ENCODE assay signal across 13 cellular contexts in genomic region chr1:152777510-152778137, GRCh38. TPM values are rescaled to one million over a fixed set of nuclear protein-coding genes. Genes with fewer than 3 reads are reported as not detected.
DNase-seq lines count a peak whose midpoint lies in the region; ATAC-seq, FAIRE-seq and TF ChIP-seq lines count a peak whose summit lies in the region.
"Had no signal": no experiment of that assay in that cellular context is flagged by ENCODE, and none has a peak within 500 bp of the region (broad histone marks: within the 10 kb centered on the region; RNA-seq: fewer than 3 reads in every experiment).

No MANE protein-coding gene starts in this region.

- peaks cover 4% of the 10 kb centered on the region for H3K4me1 ChIP-seq in keratinocyte (ENCODE audit: control insufficient read depth, extremely low read depth, insufficient read depth, low read length)
- H3K4me1 ChIP-seq: parathyroid adenoma had no signal

- H3K9ac ChIP-seq in keratinocyte (ENCODE audit: control insufficient read depth, extremely low read depth, insufficient read depth, low read length) = no peak overlapping the region
- H3K9ac ChIP-seq: parathyroid adenoma had no signal

- no peak overlapping the region for H2AFZ ChIP-seq in keratinocyte (ENCODE audit: control insufficient read depth, low read length)
- H2AFZ ChIP-seq: parathyroid adenoma had no signal

- peak; percentile 57 for FAIRE-seq in keratinocyte (lab: Jason Lieb, UNC)

- H3K9me1 ChIP-seq in keratinocyte (ENCODE audit: control insufficient read depth, extremely low read depth, insufficient read depth, low read length) = no peaks in the 10 kb centered on the region

- TF ChIP-seq CTCF in keratinocyte (optimal IDR thresholded peaks at IDR 0.05 in 1 of 3, IDR thresholded peaks at IDR 0.05 in 1 of 3, conservative IDR thresholded peaks at IDR 0.05 in 1 of 3; ENCODE audit: extremely low read depth in 1 of 3, insufficient read depth in 2 of 3, low read length in 3 of 3) = peak; percentile 52 to 77 (median 52)

- H3K36me3 ChIP-seq in H7 (replicated peaks; ENCODE audit: control insufficient read depth, insufficient read depth, low read length) (no peaks in the 10 kb centered on the region), keratinocyte (ENCODE audit: control insufficient read depth in 2 of 2, extremely low read depth in 1 of 2, insufficient read depth in 2 of 2, low read length in 2 of 2) (no peaks in the 10 kb centered on the region)

- H3K27ac ChIP-seq in keratinocyte (ENCODE audit: control insufficient read depth, insufficient read depth, low read length) = no peak overlapping the region
- H3K27ac ChIP-seq: parathyroid adenoma had no signal

- H3K79me2 ChIP-seq in keratinocyte (ENCODE audit: control insufficient read depth, insufficient read depth, low read length) = no peaks in the 10 kb centered on the region
- H3K79me2 ChIP-seq: parathyroid adenoma had no signal

- no peaks in the 10 kb centered on the region for H4K20me1 ChIP-seq in keratinocyte (ENCODE audit: control insufficient read depth, extremely low read depth, insufficient read depth, low read length)

- no peak overlapping the region for H3K4me2 ChIP-seq in keratinocyte (ENCODE audit: control insufficient read depth, extremely low read depth, insufficient read depth, low read depth, low read length)

- DNase-seq in NCI-H82 (lab: John Stamatoyannopoulos, UW) = peak; percentile 70
- DNase-seq in NCI-H82 treated with DMSO at 0.1 percent for 48 hours (lab: John Stamatoyannopoulos, UW; ENCODE audit: unreplicated experiment) = no peak
- DNase-seq in H7 = peak; percentile 7
- DNase-seq in RKO (ENCODE audit: low spot score) = peak; percentile 34
- DNase-seq in keratinocyte (ENCODE audit: low read depth, low spot score) = no peak
- no peak for DNase-seq in SHP77 treated with DMSO at 0.1 percent for 48 hours (lab: John Stamatoyannopoulos, UW)
- DNase-seq in KG1 (lab: John Stamatoyannopoulos, UW) = no peak
- DNase-seq: activated naive CD4-positive, alpha-beta T cell; effector CD4-positive, alpha-beta T cell; kidney glomerular epithelial cell; NCI-H1436 treated with DMSO at 0.1 percent for 48 hours had no signal

- H3K9me3 ChIP-seq in keratinocyte (ENCODE audit: control insufficient read depth, low read depth, low read length) = no peaks in the 10 kb centered on the region

- H3K4me3 ChIP-seq in H7 (ENCODE audit: insufficient read depth, low read depth, low read length) (no peak overlapping the region), keratinocyte (ENCODE audit: control insufficient read depth in 2 of 3, extremely low read depth in 1 of 3, insufficient read depth in 2 of 3, low read depth in 1 of 3, low read length in 3 of 3) (no peak overlapping the region)

- H3K27me3 ChIP-seq in H7 (ENCODE audit: control insufficient read depth, insufficient read depth, low read length) (no peaks in the 10 kb centered on the region), keratinocyte (ENCODE audit: control insufficient read depth, extremely low read depth, insufficient read depth, low read length) (no peaks in the 10 kb centered on the region)

- dilution Hi-C loops in keratinocyte (cut with MboI; ENCODE audit: extremely low pct_ligation_motif_present, low sequenced_read_pairs) = no loop called here

- no peak for ATAC-seq in HG03025 (IDR thresholded peaks at IDR 0.05; ENCODE audit: low FRiP score, unreplicated experiment)

RNA-seq across cellular contexts. Expression of gene LCE1F, which starts 2.7 kb away (rescaled TPM):
- total RNA-seq in H7 (2014; rRNA removed; shearing (Covaris generic)) = not detected in 2 replicates
- not detected in 3 replicates for polyA plus RNA-seq in keratinocyte
- 111 TPM for polyA plus RNA-seq in keratinocyte (2011; ENCODE audit: low read depth)
- polyA plus RNA-seq in keratinocyte (2011; cell fraction: cytosol; rRNA removed) = not detected in 2 replicates
- polyA plus RNA-seq in keratinocyte (2011; cell fraction: nucleus; rRNA removed) = not detected in 2 replicates
- 1.0 and 40.6 TPM in 2 replicates for polyA plus RNA-seq in keratinocyte (2012; ENCODE audit: low replicate concordance)
- polyA minus RNA-seq in keratinocyte = not detected in 3 replicates
- not detected for polyA minus RNA-seq in keratinocyte (2011; cell fraction: cytosol; rRNA and poly(A)+ RNA removed)
- not detected in 2 replicates for polyA minus RNA-seq in keratinocyte (2011; cell fraction: nucleus; rRNA and poly(A)+ RNA removed)

RNA-seq across cellular contexts. Expression of gene LCE1E, which starts 8.4 kb away (rescaled TPM):
- not detected in 2 replicates for total RNA-seq in H7 (2014; rRNA removed; shearing (Covaris generic))
- 0.59 to 1.0 TPM (median 0.86 TPM) in 3 replicates for polyA plus RNA-seq in keratinocyte
- polyA plus RNA-seq in keratinocyte (2011; ENCODE audit: low read depth) = 3.7 TPM
- polyA plus RNA-seq in keratinocyte (2011; cell fraction: cytosol; rRNA removed) = 0.39 and 0.67 TPM in 2 replicates
- polyA plus RNA-seq in keratinocyte (2011; cell fraction: nucleus; rRNA removed) = 1.4 and 1.6 TPM in 2 replicates
- 0.48 and 32.6 TPM in 2 replicates for polyA plus RNA-seq in keratinocyte (2012; ENCODE audit: low replicate concordance)
- not detected in 3 replicates for polyA minus RNA-seq in keratinocyte
- not detected for polyA minus RNA-seq in keratinocyte (2011; cell fraction: cytosol; rRNA and poly(A)+ RNA removed)
- not detected in 2 replicates for polyA minus RNA-seq in keratinocyte (2011; cell fraction: nucleus; rRNA and poly(A)+ RNA removed)

RNA-seq across cellular contexts. Expression of gene LCE1D, which starts 18.9 kb away (rescaled TPM):
- total RNA-seq in H7 (2014; rRNA removed; shearing (Covaris generic)) = not detected in 2 replicates
- 0.33 TPM in 1 of 3 replicates, not detected in the others for polyA plus RNA-seq in keratinocyte
- 7.3 TPM for polyA plus RNA-seq in keratinocyte (2011; ENCODE audit: low read depth)
- polyA plus RNA-seq in keratinocyte (2011; cell fraction: cytosol; rRNA removed) = not detected in 2 replicates
- polyA plus RNA-seq in keratinocyte (2011; cell fraction: nucleus; rRNA removed) = not detected in 2 replicates
- polyA plus RNA-seq in keratinocyte (2012; ENCODE audit: low replicate concordance) = 0.37 and 32.0 TPM in 2 replicates
- not detected in 3 replicates for polyA minus RNA-seq in keratinocyte
- not detected for polyA minus RNA-seq in keratinocyte (2011; cell fraction: cytosol; rRNA and poly(A)+ RNA removed)
- polyA minus RNA-seq in keratinocyte (2011; cell fraction: nucleus; rRNA and poly(A)+ RNA removed) = not detected in 2 replicates

RNA-seq across cellular contexts. Expression of gene KPRP, which starts 19.8 kb away (rescaled TPM):
- not detected in 2 replicates for total RNA-seq in H7 (2014; rRNA removed; shearing (Covaris generic))
- polyA plus RNA-seq in keratinocyte = 0.82 to 2.0 TPM (median 0.90 TPM) in 3 replicates
- polyA plus RNA-seq in keratinocyte (2011; ENCODE audit: low read depth) = 49.8 TPM
- 1.5 and 1.9 TPM in 2 replicates for polyA plus RNA-seq in keratinocyte (2011; cell fraction: cytosol; rRNA removed)
- polyA plus RNA-seq in keratinocyte (2011; cell fraction: nucleus; rRNA removed) = 6.0 and 6.3 TPM in 2 replicates
- polyA plus RNA-seq in keratinocyte (2012; ENCODE audit: low replicate concordance) = 1.8 and 238 TPM in 2 replicates
- polyA minus RNA-seq in keratinocyte = 1.5 to 7.9 TPM (median 1.6 TPM) in 3 replicates
- not detected for polyA minus RNA-seq in keratinocyte (2011; cell fraction: cytosol; rRNA and poly(A)+ RNA removed)
- polyA minus RNA-seq in keratinocyte (2011; cell fraction: nucleus; rRNA and poly(A)+ RNA removed) = 1.9 and 2.0 TPM in 2 replicates

RNA-seq across cellular contexts. Expression of gene LCE1C, which starts 28.8 kb away (rescaled TPM):
- total RNA-seq in H7 (2014; rRNA removed; shearing (Covaris generic)) = not detected in 2 replicates
- polyA plus RNA-seq in keratinocyte = 1.8 TPM in 3 replicates
- 23.2 TPM for polyA plus RNA-seq in keratinocyte (2011; ENCODE audit: low read depth)
- 2.4 and 153 TPM in 2 replicates for polyA plus RNA-seq in keratinocyte (2011; cell fraction: cytosol; rRNA removed)
- 1.0 and 34.5 TPM in 2 replicates for polyA plus RNA-seq in keratinocyte (2011; cell fraction: nucleus; rRNA removed)
- polyA plus RNA-seq in keratinocyte (2012; ENCODE audit: low replicate concordance) = 5.9 and 307 TPM in 2 replicates
- 2.1 to 2.7 TPM (median 2.2 TPM) in 3 replicates for polyA minus RNA-seq in keratinocyte
- polyA minus RNA-seq in keratinocyte (2011; cell fraction: cytosol; rRNA and poly(A)+ RNA removed) = not detected
- polyA minus RNA-seq in keratinocyte (2011; cell fraction: nucleus; rRNA and poly(A)+ RNA removed) = 1.9 TPM in 1 of 2 replicates, not detected in the other

Comparison
In these comparisons a context has a peak if more than half of its experiments do, and no peak if none do; other contexts are left out.
1. DNase-seq: peak in NCI-H82 (single experiment), H7 (single experiment) and RKO (single experiment); none in NCI-H82 treated with DMSO at 0.1 percent for 48 hours (single experiment), keratinocyte (single experiment), SHP77 treated with DMSO at 0.1 percent for 48 hours (single experiment) and KG1 (single experiment).